In the genomic region with DNA sequence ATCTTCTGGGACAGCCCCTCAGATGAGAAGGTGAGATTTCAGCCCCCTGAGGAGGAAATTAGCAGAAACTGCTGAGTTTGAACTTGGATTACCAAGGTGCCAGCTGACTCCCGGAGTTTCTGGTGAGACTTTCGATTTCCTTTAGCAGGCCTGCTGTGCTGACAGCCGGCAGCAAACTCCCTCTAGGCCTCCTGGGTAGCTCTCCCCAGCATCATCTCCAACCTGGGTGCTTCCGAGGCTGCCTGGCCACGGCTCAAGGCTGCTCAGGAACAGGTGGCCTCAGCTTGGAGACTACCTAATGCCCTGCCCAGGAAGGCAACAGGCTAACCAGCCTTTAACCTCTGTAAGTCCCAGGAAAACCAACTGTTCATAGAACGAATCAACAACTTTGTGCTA, we compare ENCODE assay signal across 14 cellular contexts. TPM values are rescaled to one million over a fixed set of nuclear protein-coding genes. Genes with fewer than 3 reads are reported as not detected.
DNase-seq lines count a peak whose midpoint lies in the region; ATAC-seq and TF ChIP-seq lines count a peak whose summit lies in the region.
"Had no signal": no experiment of that assay in that cellular context is flagged by ENCODE, and none has a peak within 500 bp of the region (broad histone marks: within the 10 kb centered on the region; RNA-seq: fewer than 3 reads in every experiment).

No MANE protein-coding gene starts in this region.

- no peak for TF ChIP-seq CTCF in body of pancreas (IDR thresholded peaks at IDR 0.05)
- no peak for TF ChIP-seq CTCF in mesothelial cell of epicardium (IDR thresholded peaks at IDR 0.05; ENCODE audit: unreplicated experiment)

- H3K4me1 Mint-ChIP-seq in mesothelial cell of epicardium = peaks cover 37% of the 10 kb centered on the region
- H3K4me1 Mint-ChIP-seq in activated naive CD8-positive, alpha-beta T cell treated with anti-CD3 and anti-CD28 coated beads for 36 hours = no peaks in the 10 kb centered on the region

- no peaks in the 10 kb centered on the region for H3K9me3 ChIP-seq in body of pancreas

- ATAC-seq in body of pancreas (peak; percentile 35), GM18858 (IDR thresholded peaks at IDR 0.05; ENCODE audit: unreplicated experiment) (no peak)
- ATAC-seq: activated CD4-positive, CD25-positive, alpha-beta regulatory T cell treated with anti-CD3 and anti-CD28 coated beads, Interleukin-2, amount 50 U/mL, for 24 hours; right cardiac atrium had no signal

- WGBS in body of pancreas, 2 donors = 52 to 55% methylated on average over 6 of the region's 6 CpGs

- H3K27ac ChIP-seq in body of pancreas = peak overlapping the region; percentile 21 to 64 (median 59)

- H3K36me3 Mint-ChIP-seq in mesothelial cell of epicardium = peaks cover under 1% of the 10 kb centered on the region
- no peaks in the 10 kb centered on the region for H3K36me3 Mint-ChIP-seq in activated naive CD8-positive, alpha-beta T cell treated with anti-CD3 and anti-CD28 coated beads for 36 hours

- H3K4me3 Mint-ChIP-seq in mesothelial cell of epicardium = no peak overlapping the region
- H3K4me3 Mint-ChIP-seq in activated naive CD8-positive, alpha-beta T cell treated with anti-CD3 and anti-CD28 coated beads for 36 hours = no peak overlapping the region

- H3K4me1 ChIP-seq in body of pancreas = peaks cover 40% of the 10 kb centered on the region

- H3K27me3 Mint-ChIP-seq in mesothelial cell of epicardium (ENCODE audit: low read depth) = no peaks in the 10 kb centered on the region
- no peaks in the 10 kb centered on the region for H3K27me3 Mint-ChIP-seq in activated naive CD8-positive, alpha-beta T cell treated with anti-CD3 and anti-CD28 coated beads for 36 hours

- no peaks in the 10 kb centered on the region for H3K27me3 ChIP-seq in body of pancreas

- H3K36me3 ChIP-seq in body of pancreas (replicated peaks in 1 of 2; ENCODE audit: insufficient read depth in 1 of 2, low read depth in 2 of 2) = no peaks in the 10 kb centered on the region

- no peak for TF ChIP-seq POLR2A in body of pancreas (IDR thresholded peaks at IDR 0.05)

- H3K4me3 ChIP-seq in body of pancreas = no peak overlapping the region

- intact Hi-C loops in body of pancreas (cut with DNase I) = no loop called here

- peak; percentile 24 for DNase-seq in NCI-H82 (lab: John Stamatoyannopoulos, UW)
- DNase-seq in NCI-H82 treated with DMSO at 0.1 percent for 48 hours (lab: John Stamatoyannopoulos, UW; ENCODE audit: unreplicated experiment) = no peak
- DNase-seq in body of pancreas = peak in 2 of 4 donors; percentile 25 to 49
- DNase-seq in mesothelial cell of epicardium (ENCODE audit: low spot score in 2 of 2, unreplicated experiment in 2 of 2) = no peak
- no peak for DNase-seq in OCI-M2 (lab: John Stamatoyannopoulos, UW; ENCODE audit: unreplicated experiment)
- DNase-seq in activated naive CD8-positive, alpha-beta T cell treated with anti-CD3 and anti-CD28 coated beads for 36 hours = no peak
- DNase-seq in dermis blood vessel endothelial cell = no peak
- DNase-seq: activated T-cell treated with anti-CD3 and anti-CD28 coated beads, Interleukin-2, amount 50 U/mL, for 48 hours; DND-41; hypothalamus; NCI-H69; right cardiac atrium had no signal

- peak overlapping the region; percentile 85 for H3K27ac Mint-ChIP-seq in mesothelial cell of epicardium
- no peak overlapping the region for H3K27ac Mint-ChIP-seq in activated naive CD8-positive, alpha-beta T cell treated with anti-CD3 and anti-CD28 coated beads for 36 hours

- H3K9me3 Mint-ChIP-seq in mesothelial cell of epicardium = no peaks in the 10 kb centered on the region
- H3K9me3 Mint-ChIP-seq in activated naive CD8-positive, alpha-beta T cell treated with anti-CD3 and anti-CD28 coated beads for 36 hours = no peaks in the 10 kb centered on the region

RNA-seq across cellular contexts. Expression of gene SDC1, which starts 16.4 kb away (rescaled TPM):
- 10 to 100 TPM; 24.7 to 53.2 TPM for total RNA-seq in body of pancreas
- 45.5 to 50.7 TPM (median 48.3 TPM) in 3 replicates for total RNA-seq in mesothelial cell of epicardium
- under 1 TPM in 1 of 2 experiments, not detected in 1; 0.36 TPM for total RNA-seq in activated naive CD8-positive, alpha-beta T cell treated with anti-CD3 and anti-CD28 coated beads for 36 hours
- 1.4 and 1.7 TPM in 2 replicates for total RNA-seq in dermis blood vessel endothelial cell
